Comparison of ENCODE assay signal across 12 cellular contexts in the genomic region with DNA sequence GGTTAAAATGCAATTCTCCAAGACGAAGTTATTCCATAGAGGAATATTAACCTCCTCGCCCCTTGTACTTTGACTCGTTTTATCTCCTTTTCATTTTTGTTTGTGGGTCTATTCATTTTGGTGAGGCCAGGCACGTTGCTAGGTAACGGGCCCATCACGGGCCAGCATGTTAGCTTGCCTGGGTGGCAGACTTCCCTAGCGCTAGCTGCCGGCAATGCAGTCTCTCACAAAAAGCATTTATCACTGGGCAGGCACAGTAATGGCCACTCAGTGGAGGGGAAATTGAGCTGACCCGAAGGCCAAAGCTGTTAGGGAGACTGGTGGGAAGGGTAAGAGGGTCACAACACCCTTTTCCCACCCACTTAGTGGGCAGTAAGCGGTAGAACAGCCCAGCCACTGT.
A peak's percentile ranks its signal among the peaks of the same experiment; 100 is the strongest.
DNase-seq lines count a peak whose midpoint lies in the region; ATAC-seq and TF ChIP-seq lines count a peak whose summit lies in the region.
"Had no signal": no experiment of that assay in that cellular context is flagged by ENCODE, and none has a peak within 500 bp of the region (broad histone marks: within the 10 kb centered on the region; RNA-seq: fewer than 3 reads in every experiment).

No MANE protein-coding gene starts in this region.

- H3K18ac ChIP-seq in mesendoderm (ENCODE audit: low read length): no peak overlapping the region

- H2BK120ac ChIP-seq in mesendoderm (ENCODE audit: low read depth, low read length): no peak overlapping the region

- no peak overlapping the region for H3K9ac ChIP-seq in mesendoderm (ENCODE audit: low read length)

- H3K4ac ChIP-seq in mesendoderm (ENCODE audit: low read depth, low read length): no peak overlapping the region

- CTCF ChIA-PET in HEK293T (lab: Yijun Ruan, JAX): no interaction called here

- H3K4me2 ChIP-seq in mesendoderm (ENCODE audit: low read length): no peak overlapping the region

- no peak overlapping the region for H3K56ac ChIP-seq in mesendoderm (ENCODE audit: low read length)

- H3K79me1 ChIP-seq in mesendoderm (ENCODE audit: low read length): no peaks in the 10 kb centered on the region

- WGBS in mesendoderm (ENCODE audit: extremely low coverage, insufficient coverage, low lambda C conversion rate): no CpG with 5 or more reads among the region's 10 CpGs

- POLR2A ChIA-PET in HEK293T (lab: Yijun Ruan, JAX): no interaction called here

- no peak overlapping the region for H3K23ac ChIP-seq in mesendoderm (ENCODE audit: low read length)

- ATAC-seq in HG03139 (IDR thresholded peaks at IDR 0.05; ENCODE audit: unreplicated experiment) (no peak), GM18870 (IDR thresholded peaks at IDR 0.05; ENCODE audit: unreplicated experiment) (no peak)

- no peak overlapping the region for H4K8ac ChIP-seq in mesendoderm (ENCODE audit: low read depth, low read length)

- H3K36me3 ChIP-seq in mesendoderm (ENCODE audit: control insufficient read depth, insufficient read depth, low read length): no peaks in the 10 kb centered on the region
- H3K36me3 ChIP-seq: suprapubic skin had no signal

- no peak overlapping the region for H3K27ac ChIP-seq in mesendoderm (ENCODE audit: low read depth, low read length)
- H3K27ac ChIP-seq: suprapubic skin, VCaP had no signal

- H3K27me3 ChIP-seq in mesendoderm (ENCODE audit: insufficient read depth, low read length, poor library complexity): no peaks in the 10 kb centered on the region

- no peak overlapping the region for H2BK15ac ChIP-seq in mesendoderm (replicated peaks; ENCODE audit: low read depth)

- H2AK5ac ChIP-seq in mesendoderm (ENCODE audit: low read length): no peak overlapping the region

- DNase-seq in DMS153 treated with DMSO at 0.1 percent for 48 hours (lab: John Stamatoyannopoulos, UW; ENCODE audit: unreplicated experiment) (peak; percentile 15), M059J (ENCODE audit: low read depth) (peak; percentile 42), choroid plexus epithelial cell (ENCODE audit: low read depth) (peak; percentile 31), mesendoderm (peak; percentile 95), HEK293T (ENCODE audit: extremely low spot score) (no peak), cortex of kidney (lab: John Stamatoyannopoulos, UW) (no peak)
- DNase-seq: CD4-positive, alpha-beta T cell; NCI-H2171 had no signal

- H4K5ac ChIP-seq in mesendoderm (ENCODE audit: low read length): no peak overlapping the region

- no peak overlapping the region for H2BK5ac ChIP-seq in mesendoderm (ENCODE audit: low read length)

- no peak overlapping the region for H3K4me3 ChIP-seq in choroid plexus epithelial cell (ENCODE audit: low read depth, low read length)
- no peak overlapping the region for H3K4me3 ChIP-seq in mesendoderm (ENCODE audit: low read length)
- H3K4me3 ChIP-seq: suprapubic skin had no signal

- no peaks in the 10 kb centered on the region for H3K79me2 ChIP-seq in mesendoderm (ENCODE audit: control insufficient read depth, insufficient read depth, low read length)

- TF ChIP-seq CTCF in choroid plexus epithelial cell (conservative IDR thresholded peaks at IDR 0.05; ENCODE audit: low read depth, low read length): peak; percentile 35

- no peaks in the 10 kb centered on the region for H3K4me1 ChIP-seq in mesendoderm (ENCODE audit: control insufficient read depth, low read depth, low read length)
- H3K4me1 ChIP-seq: suprapubic skin had no signal

TF ChIP-seq in HEK293T, 16 proteins besides CTCF, POLR2A, EP300 and RAD21:
- TF ChIP-seq NFRKB (IDR thresholded peaks at IDR 0.05): no peak
- TF ChIP-seq SUZ12 (IDR thresholded peaks at IDR 0.05): no peak
- no peak for TF ChIP-seq FOXK2 (IDR thresholded peaks at IDR 0.05)

Comparison
In these comparisons a context has a peak if more than half of its experiments do, and no peak if none do; other contexts are left out.
1. DNase-seq: peak in DMS153 treated with DMSO at 0.1 percent for 48 hours (single experiment), M059J (single experiment), choroid plexus epithelial cell (single experiment) and mesendoderm (single experiment); none in HEK293T (single experiment) and cortex of kidney (single experiment).